In the genomic region with DNA sequence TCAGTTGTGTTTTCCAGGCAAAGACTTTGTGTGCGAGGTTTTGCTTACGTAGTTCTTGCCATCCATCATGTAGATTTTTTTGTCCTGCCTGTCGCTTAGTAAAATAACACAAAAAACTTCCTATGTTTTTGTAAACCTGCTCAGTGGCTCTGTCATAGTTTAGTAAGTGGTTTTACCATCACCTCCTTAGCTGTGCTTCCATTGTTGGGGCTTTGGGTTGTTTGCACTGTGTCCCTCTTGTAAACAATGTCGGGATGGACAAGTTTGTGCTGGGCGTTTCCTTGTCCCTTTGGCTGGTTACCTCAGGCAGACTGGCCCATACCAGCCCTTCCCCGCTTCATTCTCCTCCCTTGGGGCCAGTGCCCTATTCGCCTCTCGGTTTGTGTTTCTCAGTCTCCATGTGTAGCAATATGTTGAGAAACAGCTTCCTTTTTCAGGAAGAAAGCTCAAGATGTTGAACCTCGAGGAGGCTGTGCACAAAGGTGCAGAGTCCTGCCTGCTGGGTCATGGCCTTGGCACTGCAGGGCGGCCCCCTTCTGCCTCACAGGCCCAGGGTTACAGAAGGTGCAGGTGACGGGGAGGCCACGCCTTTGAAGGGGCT, we compare ENCODE assay signal across 10 cellular contexts.
A peak's percentile ranks its signal among the peaks of the same experiment; 100 is the strongest.
DNase-seq lines count a peak whose midpoint lies in the region; ATAC-seq and TF ChIP-seq lines count a peak whose summit lies in the region.
"Had no signal": no experiment of that assay in that cellular context is flagged by ENCODE, and none has a peak within 500 bp of the region (broad histone marks: within the 10 kb centered on the region; RNA-seq: fewer than 3 reads in every experiment).

No MANE protein-coding gene starts in this region.

- peak overlapping the region; percentile 91 for H2BK15ac ChIP-seq in IMR-90 (ENCODE audit: low read depth, low read length)

- peaks cover 61% of the 10 kb centered on the region for H3K4me1 ChIP-seq in IMR-90 (ENCODE audit: control insufficient read depth, insufficient read depth, low read length)
- H3K4me1 ChIP-seq in breast epithelium: peaks cover 0 to 4% of the 10 kb centered on the region in 2 donors

- H3K27me3 Mint-ChIP-seq in natural killer cell treated with Interleukin-12 subunit alpha and Interleukin-12 subunit beta and Interleukin-15 and Interleukin-18, amount 100 ng/mL, for 72 hours: no peaks in the 10 kb centered on the region
- H3K27me3 Mint-ChIP-seq: stimulated activated naive CD8-positive, alpha-beta T cell treated with anti-CD3 and anti-CD28 coated beads, Interleukin-15, Interleukin-2, amounts not matched to agents 100 ng/mL and 50 ng/mL, for 24 hours had no signal

- H3K36me3 Mint-ChIP-seq in natural killer cell treated with Interleukin-12 subunit alpha and Interleukin-12 subunit beta and Interleukin-15 and Interleukin-18, amount 100 ng/mL, for 72 hours: no peaks in the 10 kb centered on the region

- H3K18ac ChIP-seq in IMR-90 (ENCODE audit: low read depth, low read length): peak overlapping the region; percentile 89

- no peak for ATAC-seq in IMR-90 (ENCODE audit: low read depth)
- peak; percentile 22 to 41 for ATAC-seq in natural killer cell treated with Interleukin-12 subunit alpha and Interleukin-12 subunit beta and Interleukin-15 and Interleukin-18, amount 100 ng/mL, for 72 hours

- in situ Hi-C loops in IMR-90 (cut with MboI; ENCODE audit: low sequenced_read_pairs): loop anchor here (25.0 kb wide), 1 partner anchor 806 kb away; a partner anchor contains a TSS

- no peak overlapping the region for H3K4me2 ChIP-seq in IMR-90 (ENCODE audit: low read depth, low read length)

- H3K4me1 Mint-ChIP-seq in natural killer cell treated with Interleukin-12 subunit alpha and Interleukin-12 subunit beta and Interleukin-15 and Interleukin-18, amount 100 ng/mL, for 72 hours (ENCODE audit: low read depth in 2 of 2): peaks cover 42 to 55% of the 10 kb centered on the region in 2 donors

- peaks cover 16% of the 10 kb centered on the region; the same call in 1 of the 2 replicates for H4K20me1 ChIP-seq in IMR-90 (ENCODE audit: insufficient read depth, low read length)

- peak; percentile 30 for DNase-seq in GDM1 (lab: John Stamatoyannopoulos, UW)
- DNase-seq in IMR-90: peak; percentile 64
- no peak for DNase-seq in breast epithelium (ENCODE audit: low spot score in 2 of 2)
- no peak for DNase-seq in natural killer cell treated with Interleukin-12 subunit alpha and Interleukin-12 subunit beta and Interleukin-15 and Interleukin-18, amount 100 ng/mL, for 72 hours (ENCODE audit: low spot score)
- no peak for DNase-seq in GM10248 (ENCODE audit: extremely low spot score)
- no peak for DNase-seq in NCI-H2081 treated with DMSO at 0.1 percent for 48 hours (lab: John Stamatoyannopoulos, UW)
- no peak for DNase-seq in nucleus accumbens (lab: John Stamatoyannopoulos, UW)
- DNase-seq in activated T-cell treated with anti-CD3 and anti-CD28 coated beads, Interleukin-2, amount 50 U/mL, for 1 hour: no peak

- no peak overlapping the region for H2AFZ ChIP-seq in IMR-90 (replicated peaks; ENCODE audit: low read length, poor library complexity)

- TF ChIP-seq POLR2A in IMR-90 (IDR thresholded peaks at IDR 0.05; ENCODE audit: low read depth, low read length) (no peak), breast epithelium (IDR thresholded peaks at IDR 0.05) (no peak)

- TF ChIP-seq RAD21 in IMR-90 (IDR thresholded peaks at IDR 0.05; ENCODE audit: low read length): no peak

- H3K14ac ChIP-seq in IMR-90 (replicated peaks; ENCODE audit: low read depth, low read length): peak overlapping the region; percentile 34

- no peaks in the 10 kb centered on the region for H3K9me3 ChIP-seq in IMR-90 (ENCODE audit: control insufficient read depth, insufficient read depth, low read length)
- no peaks in the 10 kb centered on the region for H3K9me3 ChIP-seq in breast epithelium

- POLR2A ChIA-PET in IMR-90 (lab: Charles Lee; ENCODE audit: unreplicated experiment) (no interaction called here), GM10248 (lab: Yijun Ruan, JAX) (interaction anchor here (1.0 kb wide), 1 partner anchor 14 kb away, joined by 4 read pairs; no protein-coding TSS in a partner anchor)

- peak overlapping the region; percentile 74 for H3K27ac ChIP-seq in IMR-90 (ENCODE audit: insufficient read depth, low read length)
- H3K27ac ChIP-seq in breast epithelium: peak overlapping the region; percentile 22 to 67

- H3K4me3 Mint-ChIP-seq in natural killer cell treated with Interleukin-12 subunit alpha and Interleukin-12 subunit beta and Interleukin-15 and Interleukin-18, amount 100 ng/mL, for 72 hours: peak overlapping the region; percentile 32
- H3K4me3 Mint-ChIP-seq: stimulated activated naive CD8-positive, alpha-beta T cell treated with anti-CD3 and anti-CD28 coated beads, Interleukin-15, Interleukin-2, amounts not matched to agents 100 ng/mL and 50 ng/mL, for 24 hours had no signal

- no CpG with 5 or more reads among the region's 12 CpGs for WGBS in IMR-90 (ENCODE audit: extremely low coverage in 2 of 2, insufficient read length in 1 of 2), 2 experiments

- peak overlapping the region; percentile 80 to 85 for H3K27ac Mint-ChIP-seq in natural killer cell treated with Interleukin-12 subunit alpha and Interleukin-12 subunit beta and Interleukin-15 and Interleukin-18, amount 100 ng/mL, for 72 hours

- no peaks in the 10 kb centered on the region for H3K36me3 ChIP-seq in IMR-90 (ENCODE audit: control insufficient read depth, insufficient read depth, low read length)
- H3K36me3 ChIP-seq in breast epithelium: no peaks in the 10 kb centered on the region

- H3K56ac ChIP-seq in IMR-90 (ENCODE audit: extremely low read depth, insufficient read depth, low read length): 0 out of 2 replicates have a peak overlapping the region, but pooled peaks have one; percentile 22

- TF ChIP-seq CTCF in IMR-90 (conservative IDR thresholded peaks at IDR 0.05; ENCODE audit: low read depth, low read length) (no peak), breast epithelium (IDR thresholded peaks at IDR 0.05) (no peak), GM10248 (IDR thresholded peaks at IDR 0.05; ENCODE audit: control extremely low read depth, extremely low read depth, low read depth, missing control alignments) (no peak)

- H2BK20ac ChIP-seq in IMR-90 (ENCODE audit: low read depth, low read length): peak overlapping the region; percentile 90

- H3K9ac ChIP-seq in IMR-90 (ENCODE audit: low read depth, low read length): no peak overlapping the region

- peak overlapping the region; percentile 98 for H3K4ac ChIP-seq in IMR-90 (ENCODE audit: low read depth, low read length)

- dilution Hi-C loops in IMR-90 (cut with HindIII; ENCODE audit: low sequenced_read_pairs, unreplicated experiment): no loop called here

- peak overlapping the region; percentile 84 for H2AK5ac ChIP-seq in IMR-90 (ENCODE audit: low read depth, low read length)

- peak overlapping the region; percentile 86 for H2BK5ac ChIP-seq in IMR-90 (ENCODE audit: low read depth, low read length, poor library complexity, severe bottlenecking)

- no TSS peak for BruUV-seq in IMR-90 (replicated peaks; lab: Mats Ljungman, UMichigan)

- peaks cover 47 to 86% of the 10 kb centered on the region in 2 experiments for H3K79me1 ChIP-seq in IMR-90 (ENCODE audit: low read depth in 1 of 2, low read length in 2 of 2)

- H3K23ac ChIP-seq in IMR-90 (ENCODE audit: low read depth, low read length): peak overlapping the region; percentile 33

- H3K4me3 ChIP-seq in IMR-90 (ENCODE audit: insufficient read depth, low read depth, low read length) (no peak overlapping the region), breast epithelium (no peak overlapping the region)

- peak overlapping the region; percentile 97 for H4K91ac ChIP-seq in IMR-90 (ENCODE audit: insufficient read depth, low read depth, low read length)

- H4K8ac ChIP-seq in IMR-90 (ENCODE audit: low read depth in 2 of 2, low read length in 2 of 2): peak overlapping the region; percentile 16 to 78; a peak in 3 of 4 replicates

- H2AK9ac ChIP-seq in IMR-90 (replicated peaks; ENCODE audit: low read depth, low read length, poor library complexity): peak overlapping the region; percentile 86

- H2BK120ac ChIP-seq in IMR-90 (ENCODE audit: low read depth, low read length): peak overlapping the region; percentile 94

- peaks cover 54% of the 10 kb centered on the region for H3K9me1 ChIP-seq in IMR-90 (ENCODE audit: insufficient read depth, low read length)

- CTCF ChIA-PET in IMR-90 (lab: Yijun Ruan, JAX): no interaction called here
- CTCF ChIA-PET in GM10248 (lab: Yijun Ruan, JAX): interaction anchor here (0.8 to 2.3 kb wide), 5 partner anchors 10 to 120 kb away, joined by 3 to 5 read pairs (median 3); a partner anchor contains a TSS

- peak overlapping the region; percentile 47 for H4K5ac ChIP-seq in IMR-90 (ENCODE audit: low read depth, low read length)

- intact Hi-C loops in IMR-90 (cut with micrococcal nuclease) (no loop called here), breast epithelium (cut with DNase I; ENCODE audit: low total_unique reads) (no loop called here)

- no peaks in the 10 kb centered on the region for H3K9me3 Mint-ChIP-seq in natural killer cell treated with Interleukin-12 subunit alpha and Interleukin-12 subunit beta and Interleukin-15 and Interleukin-18, amount 100 ng/mL, for 72 hours
- H3K9me3 Mint-ChIP-seq: neural crest cell; stimulated activated naive CD8-positive, alpha-beta T cell treated with anti-CD3 and anti-CD28 coated beads, Interleukin-15, Interleukin-2, amounts not matched to agents 100 ng/mL and 50 ng/mL, for 24 hours had no signal

- H3K27me3 ChIP-seq in IMR-90 (ENCODE audit: control insufficient read depth, insufficient read depth, low read length) (no peaks in the 10 kb centered on the region), breast epithelium (no peaks in the 10 kb centered on the region)

TF ChIP-seq in IMR-90, 13 proteins besides CTCF, POLR2A, EP300 and RAD21:
- TF ChIP-seq MAFK (IDR thresholded peaks at IDR 0.05; ENCODE audit: low read depth, low read length) (no peak), NFE2L2 (IDR thresholded peaks at IDR 0.05; ENCODE audit: low read depth, low read length) (no peak), MXI1 (IDR thresholded peaks at IDR 0.05; ENCODE audit: borderline replicate concordance, low read depth, low read length) (no peak), FOS (IDR thresholded peaks at IDR 0.05; ENCODE audit: low read depth, low read length) (no peak), CEBPB (IDR thresholded peaks at IDR 0.05; ENCODE audit: low read depth, low read length) (0 out of 2 replicates have a peak, but pooled peaks have one; percentile 27), CHD1 (IDR thresholded peaks at IDR 0.05; ENCODE audit: low read depth, low read length) (no peak)

Comparison
In these comparisons a context has a peak if more than half of its experiments do, and no peak if none do; other contexts are left out.
1. DNase-seq: peak in GDM1 (single experiment) and IMR-90 (single experiment); none in breast epithelium (0 of 2), natural killer cell treated with Interleukin-12 subunit alpha and Interleukin-12 subunit beta and Interleukin-15 and Interleukin-18, amount 100 ng/mL, for 72 hours (single experiment), GM10248 (single experiment), NCI-H2081 treated with DMSO at 0.1 percent for 48 hours (single experiment), nucleus accumbens (0 of 56) and activated T-cell treated with anti-CD3 and anti-CD28 coated beads, Interleukin-2, amount 50 U/mL, for 1 hour (single experiment).